8 cellular contexts compared by ENCODE assay signal in genomic region chr2:197198890-197199289, GRCh38.
DNase-seq lines count a peak whose midpoint lies in the region; ATAC-seq and TF ChIP-seq lines count a peak whose summit lies in the region.

No MANE protein-coding gene starts in this region.

- ATAC-seq in GM21717 (IDR thresholded peaks at IDR 0.05; ENCODE audit: unreplicated experiment), result peak; percentile 97
- peak; percentile 76 to 77 for ATAC-seq in left cardiac atrium

- H3K36me3 ChIP-seq in GM06990 (ENCODE audit: control insufficient read depth, insufficient read depth, low read length), result no peaks in the 10 kb centered on the region

- DNase-seq in GM06990 (ENCODE audit: extremely low read depth, insufficient read length) (peak; percentile 89), MV-4-11 (lab: John Stamatoyannopoulos, UW) (peak; percentile 96), left cardiac atrium (peak; percentile 49), cerebellar cortex (ENCODE audit: low spot score) (no peak), RKO (ENCODE audit: low spot score) (no peak)
- DNase-seq in activated CD8-positive, alpha-beta memory T cell treated with anti-CD3 and anti-CD28 coated beads, Interleukin-2, amount 50 U/mL, for 48 hours, result peak; percentile 87
- DNase-seq in stimulated activated CD8-positive, alpha-beta memory T cell treated with anti-CD3 and anti-CD28 coated beads, Interleukin-12 subunit alpha, Interleukin-12 subunit beta, amount 100 ng/mL, for 24 hours (ENCODE audit: extremely low read depth), result peak; percentile 67

- intact Hi-C loops in left cardiac atrium (cut with DNase I), result no loop called here

- peak overlapping the region; percentile 63 for H3K4me3 ChIP-seq in GM06990 (replicated peaks; ENCODE audit: low read depth, low read length)

- TF ChIP-seq CTCF in GM06990 (IDR thresholded peaks at IDR 0.05; ENCODE audit: insufficient read depth, low read length, poor library complexity, severe bottlenecking), result no peak

- no peaks in the 10 kb centered on the region for H3K27me3 ChIP-seq in GM06990 (replicated peaks; ENCODE audit: control insufficient read depth, insufficient read depth, low read length)

Comparison
In these comparisons a context has a peak if more than half of its experiments do, and no peak if none do; other contexts are left out.
1. DNase-seq: peak in GM06990 (single experiment), MV-4-11 (single experiment), activated CD8-positive, alpha-beta memory T cell treated with anti-CD3 and anti-CD28 coated beads, Interleukin-2, amount 50 U/mL, for 48 hours (single experiment), left cardiac atrium (single experiment) and stimulated activated CD8-positive, alpha-beta memory T cell treated with anti-CD3 and anti-CD28 coated beads, Interleukin-12 subunit alpha, Interleukin-12 subunit beta, amount 100 ng/mL, for 24 hours (single experiment); none in cerebellar cortex (single experiment) and RKO (single experiment).